Comparison of ENCODE assay signal across 1 cellular context in the genomic region with DNA sequence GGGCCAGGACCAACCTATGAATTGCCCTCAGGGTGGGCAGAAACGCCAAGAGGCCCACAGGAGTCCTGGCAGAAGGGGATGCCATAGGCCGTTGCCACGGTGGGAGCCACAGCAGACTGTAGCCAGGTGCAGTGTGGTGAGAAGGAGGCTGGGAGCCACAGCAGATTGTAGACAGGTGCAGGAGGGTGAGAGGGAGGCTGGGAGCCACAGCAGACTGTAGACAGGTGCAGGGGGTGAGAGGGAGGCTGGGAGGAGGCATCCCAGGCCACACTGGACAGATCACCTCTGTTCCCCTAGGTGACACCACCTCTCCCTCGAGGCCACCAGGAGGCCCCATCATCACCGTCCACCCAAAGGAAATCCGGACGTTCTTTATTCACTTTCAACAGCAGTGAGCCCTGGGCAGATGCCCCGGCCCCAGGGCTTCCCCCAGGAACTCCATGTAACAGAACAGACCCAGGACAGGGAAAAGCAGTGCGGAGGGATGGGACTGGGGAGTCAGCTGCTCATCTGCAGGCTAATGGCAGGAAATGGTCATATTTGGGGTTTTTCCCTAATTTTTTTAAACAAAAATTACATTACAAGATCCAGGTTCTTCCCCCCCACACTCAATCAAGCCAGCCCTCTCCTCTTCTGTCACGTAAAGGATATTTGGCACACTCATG.
TF ChIP-seq lines count a peak whose summit lies in the region.

No MANE protein-coding gene starts in this region.

TF ChIP-seq in HepG2, 621 proteins besides CTCF, POLR2A, EP300 and RAD21:
- peak; percentile 48 for TF ChIP-seq STAG1 (CRISPR knock-in tag; IDR thresholded peaks at IDR 0.05)
- no peak for TF ChIP-seq ZNF788 (CRISPR knock-in tag; IDR thresholded peaks at IDR 0.05; ENCODE audit: borderline replicate concordance)
- TF ChIP-seq SMC3 (IDR thresholded peaks at IDR 0.05; ENCODE audit: low read length) = 0 out of 2 replicates have a peak, but pooled peaks have one; percentile 21
